Comparison of ENCODE assay signal across 1 cellular context in genomic region chr10:50850576-50851340, GRCh38.
TF ChIP-seq lines count a peak whose summit lies in the region.

No MANE protein-coding gene starts in this region.

TF ChIP-seq in HepG2, 621 proteins besides CTCF, POLR2A, EP300 and RAD21 (continued from another document):
- no peak for TF ChIP-seq TFDP2 (CRISPR knock-in tag; IDR thresholded peaks at IDR 0.05)
- TF ChIP-seq ZHX1 (CRISPR knock-in tag; IDR thresholded peaks at IDR 0.05; ENCODE audit: low read depth): no peak
- no peak for TF ChIP-seq ZSCAN5A (CRISPR knock-in tag; IDR thresholded peaks at IDR 0.05; ENCODE audit: borderline replicate concordance)
- no peak for TF ChIP-seq ZNF234 (CRISPR knock-in tag; conservative IDR thresholded peaks at IDR 0.05)
- TF ChIP-seq SMAD3 (CRISPR knock-in tag; IDR thresholded peaks at IDR 0.05): no peak
- TF ChIP-seq SNRNP70 (IDR thresholded peaks at IDR 0.05; ENCODE audit: low read depth, low read length): no peak
- TF ChIP-seq ZNF773 (CRISPR knock-in tag; IDR thresholded peaks at IDR 0.05; ENCODE audit: borderline replicate concordance): no peak
- no peak for TF ChIP-seq ATF7-NPFF (CRISPR knock-in tag; IDR thresholded peaks at IDR 0.05; ENCODE audit: low read depth)
- no peak for TF ChIP-seq E2F5 (CRISPR knock-in tag; conservative IDR thresholded peaks at IDR 0.05)
- no peak for TF ChIP-seq ATRX (CRISPR knock-in tag; IDR thresholded peaks at IDR 0.05; ENCODE audit: borderline replicate concordance)
- TF ChIP-seq ZNF619 (CRISPR knock-in tag; IDR thresholded peaks at IDR 0.05): no peak
- TF ChIP-seq ZNF672 (CRISPR knock-in tag; IDR thresholded peaks at IDR 0.05): no peak
- TF ChIP-seq JDP2 (CRISPR knock-in tag; IDR thresholded peaks at IDR 0.05; ENCODE audit: borderline replicate concordance): no peak
- no peak for TF ChIP-seq MAFG (CRISPR knock-in tag; IDR thresholded peaks at IDR 0.05)
